In the genomic region with DNA sequence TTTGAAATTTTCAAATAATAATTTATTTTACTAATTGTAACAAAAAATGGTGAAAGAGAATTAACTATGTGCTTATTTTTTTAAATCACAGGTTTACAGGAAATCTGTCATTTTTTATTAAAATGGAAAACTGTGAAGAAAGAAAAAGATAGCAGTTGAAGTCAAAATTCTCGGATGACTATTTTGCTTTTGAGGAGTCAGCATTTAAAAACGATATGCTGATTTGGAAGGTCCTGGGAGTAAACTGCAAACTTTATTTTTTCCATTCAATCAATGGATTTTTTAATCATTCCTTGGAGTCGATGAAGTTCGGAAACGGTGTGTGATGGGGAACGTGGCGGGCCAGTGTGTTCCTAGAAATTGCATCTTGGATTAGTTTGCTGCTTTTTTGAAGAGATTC, we compare ENCODE assay signal across 28 cellular contexts.
"Had no signal": no experiment of that assay in that cellular context is flagged by ENCODE, and none has a peak within 500 bp of the region (broad histone marks: within the 10 kb centered on the region; RNA-seq: fewer than 3 reads in every experiment).

No MANE protein-coding gene starts in this region.

- H3K36me3 ChIP-seq: MG63 had no signal

- H3K4me3 ChIP-seq: MG63 had no signal

- H3K9me3 ChIP-seq: MG63 had no signal

- DNase-seq: Karpas-422, Kasumi-1, MG63, MM.1S, MV-4-11, NCI-H1048, NCI-H1092, NCI-H1092 treated with DMSO at 0.1 percent for 48 hours, NCI-H1105, NCI-H1417 treated with DMSO at 0.1 percent for 48 hours, NCI-H1436, NCI-H1436 treated with DMSO at 0.1 percent for 48 hours, NCI-H146, NCI-H1694, NCI-H1694 treated with DMSO at 0.1 percent for 48 hours, NCI-H1930, NCI-H2029, NCI-H2029 treated with DMSO at 0.1 percent for 48 hours, NCI-H2081, NCI-H2081 treated with DMSO at 0.1 percent for 48 hours, NCI-H2107, NCI-H2227 treated with DMSO at 0.1 percent for 48 hours, NCI-H226, NCI-H345, NCI-H446, NCI-H446 treated with DMSO at 0.1 percent for 48 hours, NCI-H510A, NCI-H524 treated with DMSO at 0.1 percent for 48 hours had no signal
